Comparison of ENCODE assay signal across 1 cellular context in the genomic region with DNA sequence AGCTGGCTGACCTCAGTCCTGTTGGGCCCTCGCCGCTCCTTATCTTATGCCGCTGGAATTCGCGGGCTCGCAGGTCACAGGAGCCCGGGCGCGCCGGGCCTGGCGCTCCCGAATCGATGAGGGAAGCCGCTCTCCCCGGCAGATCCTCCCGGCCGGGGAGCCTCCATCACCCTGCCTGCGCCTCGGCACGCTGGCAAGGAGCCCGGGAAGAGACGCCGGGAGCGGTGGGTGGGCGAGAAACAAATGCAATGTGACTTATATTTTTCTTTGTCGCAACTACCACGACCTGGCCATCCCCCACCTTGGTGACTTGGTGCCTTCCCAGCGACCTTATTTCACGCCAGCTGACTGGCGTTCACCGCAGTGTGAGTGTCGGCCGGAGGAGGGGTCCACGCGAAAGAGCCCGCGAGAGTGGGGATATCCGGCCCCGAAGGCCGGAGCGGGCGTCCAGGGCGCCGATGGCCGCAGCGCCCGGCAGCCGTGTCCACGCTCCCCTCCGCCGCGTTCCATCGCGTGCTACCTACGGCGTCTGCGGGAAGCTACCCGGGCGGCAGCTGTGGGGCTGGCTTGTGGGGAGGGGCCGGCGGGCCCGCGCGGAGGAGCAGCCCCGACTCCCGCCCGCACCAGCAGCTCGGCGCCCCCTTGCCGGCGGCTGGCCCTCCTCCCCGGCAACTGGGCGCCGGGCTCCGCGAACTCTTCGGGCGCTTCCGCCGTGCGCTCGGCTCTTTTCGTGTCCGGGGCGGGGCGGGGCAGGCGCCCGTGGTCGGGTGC.
TF ChIP-seq lines count a peak whose summit lies in the region.

No MANE protein-coding gene starts in this region.

TF ChIP-seq in HepG2, 621 proteins besides CTCF, POLR2A, EP300 and RAD21 (continued from another document and continues in another):
- peak; percentile 83 for TF ChIP-seq KDM5B (CRISPR knock-in tag; IDR thresholded peaks at IDR 0.05; ENCODE audit: borderline replicate concordance)
- no peak for TF ChIP-seq AKAP8 (CRISPR knock-in tag; IDR thresholded peaks at IDR 0.05)
- no peak for TF ChIP-seq SMAD1 (CRISPR knock-in tag; IDR thresholded peaks at IDR 0.05; ENCODE audit: borderline replicate concordance, low read depth)
- TF ChIP-seq SIN3A (IDR thresholded peaks at IDR 0.05; ENCODE audit: borderline replicate concordance, low read depth, low read length) = 0 out of 2 replicates have a peak, but pooled peaks have one; percentile 44
- no peak for TF ChIP-seq SSRP1 (CRISPR knock-in tag; IDR thresholded peaks at IDR 0.05)
- TF ChIP-seq ZNF775 (CRISPR knock-in tag; IDR thresholded peaks at IDR 0.05; ENCODE audit: borderline replicate concordance) = no peak
- peak; percentile 44; the same call in 1 of the 2 replicates for TF ChIP-seq ZNF225 (CRISPR knock-in tag; IDR thresholded peaks at IDR 0.05)
- no peak for TF ChIP-seq PAF1 (CRISPR knock-in tag; IDR thresholded peaks at IDR 0.05)
- peak; percentile 80; the same call in 1 of the 2 replicates for TF ChIP-seq ZNF333 (CRISPR knock-in tag; IDR thresholded peaks at IDR 0.05; ENCODE audit: borderline replicate concordance)
- TF ChIP-seq HOXA5 (CRISPR knock-in tag; IDR thresholded peaks at IDR 0.05) = no peak
- TF ChIP-seq GABPA (IDR thresholded peaks at IDR 0.05; ENCODE audit: low read depth, low read length) = no peak
- no peak for TF ChIP-seq GABPA (CRISPR knock-in tag; IDR thresholded peaks at IDR 0.05; ENCODE audit: low read depth)
- TF ChIP-seq, protein P1, sequence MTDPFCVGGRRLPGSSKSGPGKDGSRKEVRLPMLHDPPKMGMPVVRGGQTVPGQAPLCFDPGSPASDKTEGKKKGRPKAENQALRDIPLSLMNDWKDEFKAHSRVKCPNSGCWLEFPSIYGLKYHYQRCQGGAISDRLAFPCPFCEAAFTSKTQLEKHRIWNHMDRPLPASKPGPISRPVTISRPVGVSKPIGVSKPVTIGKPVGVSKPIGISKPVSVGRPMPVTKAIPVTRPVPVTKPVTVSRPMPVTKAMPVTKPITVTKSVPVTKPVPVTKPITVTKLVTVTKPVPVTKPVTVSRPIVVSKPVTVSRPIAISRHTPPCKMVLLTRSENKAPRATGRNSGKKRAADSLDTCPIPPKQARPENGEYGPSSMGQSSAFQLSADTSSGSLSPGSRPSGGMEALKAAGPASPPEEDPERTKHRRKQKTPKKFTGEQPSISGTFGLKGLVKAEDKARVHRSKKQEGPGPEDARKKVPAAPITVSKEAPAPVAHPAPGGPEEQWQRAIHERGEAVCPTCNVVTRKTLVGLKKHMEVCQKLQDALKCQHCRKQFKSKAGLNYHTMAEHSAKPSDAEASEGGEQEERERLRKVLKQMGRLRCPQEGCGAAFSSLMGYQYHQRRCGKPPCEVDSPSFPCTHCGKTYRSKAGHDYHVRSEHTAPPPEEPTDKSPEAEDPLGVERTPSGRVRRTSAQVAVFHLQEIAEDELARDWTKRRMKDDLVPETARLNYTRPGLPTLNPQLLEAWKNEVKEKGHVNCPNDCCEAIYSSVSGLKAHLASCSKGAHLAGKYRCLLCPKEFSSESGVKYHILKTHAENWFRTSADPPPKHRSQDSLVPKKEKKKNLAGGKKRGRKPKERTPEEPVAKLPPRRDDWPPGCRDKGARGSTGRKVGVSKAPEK (CRISPR knock-in tag; IDR thresholded peaks at IDR 0.05; ENCODE audit: borderline replicate concordance) = peak; percentile 36; the same call in 1 of the 2 replicates
- no peak for TF ChIP-seq NR3C1 (CRISPR knock-in tag; IDR thresholded peaks at IDR 0.05)
- no peak for TF ChIP-seq FOXM1 (CRISPR knock-in tag; IDR thresholded peaks at IDR 0.05)
- TF ChIP-seq HES4 (CRISPR knock-in tag; IDR thresholded peaks at IDR 0.05; ENCODE audit: borderline replicate concordance) = peak; percentile 19; the same call in 1 of the 2 replicates
- TF ChIP-seq ZNF335 (CRISPR knock-in tag; IDR thresholded peaks at IDR 0.05) = 0 out of 2 replicates have a peak, but pooled peaks have one; percentile 33
- no peak for TF ChIP-seq ZNF264 (CRISPR knock-in tag; IDR thresholded peaks at IDR 0.05)
- no peak for TF ChIP-seq SIX4 (CRISPR knock-in tag; IDR thresholded peaks at IDR 0.05)
- peak; percentile 25; the same call in 1 of the 2 replicates for TF ChIP-seq TSC22D2 (CRISPR knock-in tag; IDR thresholded peaks at IDR 0.05; ENCODE audit: borderline replicate concordance)
- TF ChIP-seq, protein P2, sequence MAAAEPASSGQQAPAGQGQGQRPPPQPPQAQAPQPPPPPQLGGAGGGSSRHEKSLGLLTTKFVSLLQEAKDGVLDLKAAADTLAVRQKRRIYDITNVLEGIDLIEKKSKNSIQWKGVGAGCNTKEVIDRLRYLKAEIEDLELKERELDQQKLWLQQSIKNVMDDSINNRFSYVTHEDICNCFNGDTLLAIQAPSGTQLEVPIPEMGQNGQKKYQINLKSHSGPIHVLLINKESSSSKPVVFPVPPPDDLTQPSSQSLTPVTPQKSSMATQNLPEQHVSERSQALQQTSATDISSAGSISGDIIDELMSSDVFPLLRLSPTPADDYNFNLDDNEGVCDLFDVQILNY (CRISPR knock-in tag; conservative IDR thresholded peaks at IDR 0.05) = peak; percentile 65; the same call in 1 of the 2 replicates
- TF ChIP-seq CC2D1A (CRISPR knock-in tag; IDR thresholded peaks at IDR 0.05) = no peak
- TF ChIP-seq ELF1 (CRISPR knock-in tag; IDR thresholded peaks at IDR 0.05) = no peak
- TF ChIP-seq ZFP37 (CRISPR knock-in tag; IDR thresholded peaks at IDR 0.05; ENCODE audit: borderline replicate concordance) = no peak
- TF ChIP-seq TBL1XR1 (IDR thresholded peaks at IDR 0.05; ENCODE audit: borderline replicate concordance, low read length, partially characterized antibody) = no peak
- TF ChIP-seq RFX5 (IDR thresholded peaks at IDR 0.05; ENCODE audit: low read depth, low read length) = 0 out of 2 replicates have a peak, but pooled peaks have one; percentile 16
- TF ChIP-seq ZNF724P (CRISPR knock-in tag; IDR thresholded peaks at IDR 0.05; ENCODE audit: borderline replicate concordance) = no peak
- TF ChIP-seq, protein P3, sequence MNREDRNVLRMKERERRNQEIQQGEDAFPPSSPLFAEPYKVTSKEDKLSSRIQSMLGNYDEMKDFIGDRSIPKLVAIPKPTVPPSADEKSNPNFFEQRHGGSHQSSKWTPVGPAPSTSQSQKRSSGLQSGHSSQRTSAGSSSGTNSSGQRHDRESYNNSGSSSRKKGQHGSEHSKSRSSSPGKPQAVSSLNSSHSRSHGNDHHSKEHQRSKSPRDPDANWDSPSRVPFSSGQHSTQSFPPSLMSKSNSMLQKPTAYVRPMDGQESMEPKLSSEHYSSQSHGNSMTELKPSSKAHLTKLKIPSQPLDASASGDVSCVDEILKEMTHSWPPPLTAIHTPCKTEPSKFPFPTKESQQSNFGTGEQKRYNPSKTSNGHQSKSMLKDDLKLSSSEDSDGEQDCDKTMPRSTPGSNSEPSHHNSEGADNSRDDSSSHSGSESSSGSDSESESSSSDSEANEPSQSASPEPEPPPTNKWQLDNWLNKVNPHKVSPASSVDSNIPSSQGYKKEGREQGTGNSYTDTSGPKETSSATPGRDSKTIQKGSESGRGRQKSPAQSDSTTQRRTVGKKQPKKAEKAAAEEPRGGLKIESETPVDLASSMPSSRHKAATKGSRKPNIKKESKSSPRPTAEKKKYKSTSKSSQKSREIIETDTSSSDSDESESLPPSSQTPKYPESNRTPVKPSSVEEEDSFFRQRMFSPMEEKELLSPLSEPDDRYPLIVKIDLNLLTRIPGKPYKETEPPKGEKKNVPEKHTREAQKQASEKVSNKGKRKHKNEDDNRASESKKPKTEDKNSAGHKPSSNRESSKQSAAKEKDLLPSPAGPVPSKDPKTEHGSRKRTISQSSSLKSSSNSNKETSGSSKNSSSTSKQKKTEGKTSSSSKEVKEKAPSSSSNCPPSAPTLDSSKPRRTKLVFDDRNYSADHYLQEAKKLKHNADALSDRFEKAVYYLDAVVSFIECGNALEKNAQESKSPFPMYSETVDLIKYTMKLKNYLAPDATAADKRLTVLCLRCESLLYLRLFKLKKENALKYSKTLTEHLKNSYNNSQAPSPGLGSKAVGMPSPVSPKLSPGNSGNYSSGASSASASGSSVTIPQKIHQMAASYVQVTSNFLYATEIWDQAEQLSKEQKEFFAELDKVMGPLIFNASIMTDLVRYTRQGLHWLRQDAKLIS (CRISPR knock-in tag; IDR thresholded peaks at IDR 0.05) = no peak
- TF ChIP-seq, protein P4, sequence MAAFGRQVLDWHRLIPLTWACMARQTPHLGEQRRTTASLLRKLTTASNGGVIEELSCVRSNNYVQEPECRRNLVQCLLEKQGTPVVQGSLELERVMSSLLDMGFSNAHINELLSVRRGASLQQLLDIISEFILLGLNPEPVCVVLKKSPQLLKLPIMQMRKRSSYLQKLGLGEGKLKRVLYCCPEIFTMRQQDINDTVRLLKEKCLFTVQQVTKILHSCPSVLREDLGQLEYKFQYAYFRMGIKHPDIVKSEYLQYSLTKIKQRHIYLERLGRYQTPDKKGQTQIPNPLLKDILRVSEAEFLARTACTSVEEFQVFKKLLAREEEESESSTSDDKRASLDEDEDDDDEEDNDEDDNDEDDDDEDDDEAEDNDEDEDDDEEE (CRISPR knock-in tag; IDR thresholded peaks at IDR 0.05) = no peak
- no peak for TF ChIP-seq ZBTB38 (CRISPR knock-in tag; IDR thresholded peaks at IDR 0.05)
- TF ChIP-seq, protein P5, sequence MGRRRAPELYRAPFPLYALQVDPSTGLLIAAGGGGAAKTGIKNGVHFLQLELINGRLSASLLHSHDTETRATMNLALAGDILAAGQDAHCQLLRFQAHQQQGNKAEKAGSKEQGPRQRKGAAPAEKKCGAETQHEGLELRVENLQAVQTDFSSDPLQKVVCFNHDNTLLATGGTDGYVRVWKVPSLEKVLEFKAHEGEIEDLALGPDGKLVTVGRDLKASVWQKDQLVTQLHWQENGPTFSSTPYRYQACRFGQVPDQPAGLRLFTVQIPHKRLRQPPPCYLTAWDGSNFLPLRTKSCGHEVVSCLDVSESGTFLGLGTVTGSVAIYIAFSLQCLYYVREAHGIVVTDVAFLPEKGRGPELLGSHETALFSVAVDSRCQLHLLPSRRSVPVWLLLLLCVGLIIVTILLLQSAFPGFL (CRISPR knock-in tag; IDR thresholded peaks at IDR 0.05) = no peak
- TF ChIP-seq RORA (CRISPR knock-in tag; IDR thresholded peaks at IDR 0.05) = no peak
- TF ChIP-seq, protein P6, sequence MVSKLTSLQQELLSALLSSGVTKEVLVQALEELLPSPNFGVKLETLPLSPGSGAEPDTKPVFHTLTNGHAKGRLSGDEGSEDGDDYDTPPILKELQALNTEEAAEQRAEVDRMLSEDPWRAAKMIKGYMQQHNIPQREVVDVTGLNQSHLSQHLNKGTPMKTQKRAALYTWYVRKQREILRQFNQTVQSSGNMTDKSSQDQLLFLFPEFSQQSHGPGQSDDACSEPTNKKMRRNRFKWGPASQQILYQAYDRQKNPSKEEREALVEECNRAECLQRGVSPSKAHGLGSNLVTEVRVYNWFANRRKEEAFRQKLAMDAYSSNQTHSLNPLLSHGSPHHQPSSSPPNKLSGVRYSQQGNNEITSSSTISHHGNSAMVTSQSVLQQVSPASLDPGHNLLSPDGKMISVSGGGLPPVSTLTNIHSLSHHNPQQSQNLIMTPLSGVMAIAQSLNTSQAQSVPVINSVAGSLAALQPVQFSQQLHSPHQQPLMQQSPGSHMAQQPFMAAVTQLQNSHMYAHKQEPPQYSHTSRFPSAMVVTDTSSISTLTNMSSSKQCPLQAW (CRISPR knock-in tag; IDR thresholded peaks at IDR 0.05) = no peak; the same call in 1 of the 2 replicates
- no peak; the same call in 1 of the 2 replicates for TF ChIP-seq SAFB2 (CRISPR knock-in tag; IDR thresholded peaks at IDR 0.05; ENCODE audit: borderline replicate concordance, low read depth)
- TF ChIP-seq PLRG1 (conservative IDR thresholded peaks at IDR 0.05) = no peak
- peak; percentile 61; the same call in 1 of the 2 replicates for TF ChIP-seq ZNF816 (CRISPR knock-in tag; IDR thresholded peaks at IDR 0.05; ENCODE audit: borderline replicate concordance)
- TF ChIP-seq, protein P7, sequence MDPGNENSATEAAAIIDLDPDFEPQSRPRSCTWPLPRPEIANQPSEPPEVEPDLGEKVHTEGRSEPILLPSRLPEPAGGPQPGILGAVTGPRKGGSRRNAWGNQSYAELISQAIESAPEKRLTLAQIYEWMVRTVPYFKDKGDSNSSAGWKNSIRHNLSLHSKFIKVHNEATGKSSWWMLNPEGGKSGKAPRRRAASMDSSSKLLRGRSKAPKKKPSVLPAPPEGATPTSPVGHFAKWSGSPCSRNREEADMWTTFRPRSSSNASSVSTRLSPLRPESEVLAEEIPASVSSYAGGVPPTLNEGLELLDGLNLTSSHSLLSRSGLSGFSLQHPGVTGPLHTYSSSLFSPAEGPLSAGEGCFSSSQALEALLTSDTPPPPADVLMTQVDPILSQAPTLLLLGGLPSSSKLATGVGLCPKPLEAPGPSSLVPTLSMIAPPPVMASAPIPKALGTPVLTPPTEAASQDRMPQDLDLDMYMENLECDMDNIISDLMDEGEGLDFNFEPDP (CRISPR knock-in tag; conservative IDR thresholded peaks at IDR 0.05) = no peak
- TF ChIP-seq MED8 (CRISPR knock-in tag; IDR thresholded peaks at IDR 0.05; ENCODE audit: insufficient replicate concordance) = no peak
- no peak for TF ChIP-seq ZNF557 (CRISPR knock-in tag; IDR thresholded peaks at IDR 0.05)
- peak; percentile 90 for TF ChIP-seq RXRA (CRISPR knock-in tag; IDR thresholded peaks at IDR 0.05)
- TF ChIP-seq KDM6A (CRISPR knock-in tag; IDR thresholded peaks at IDR 0.05; ENCODE audit: low read depth) = no peak
- TF ChIP-seq ZNF337 (CRISPR knock-in tag; IDR thresholded peaks at IDR 0.05; ENCODE audit: borderline replicate concordance, low read depth) = peak; percentile 67; the same call in 1 of the 2 replicates
- TF ChIP-seq SMC3 (IDR thresholded peaks at IDR 0.05; ENCODE audit: low read length) = no peak
- TF ChIP-seq MIER3 (CRISPR knock-in tag; IDR thresholded peaks at IDR 0.05; ENCODE audit: borderline replicate concordance) = no peak
- no peak for TF ChIP-seq ZNF75D (CRISPR knock-in tag; IDR thresholded peaks at IDR 0.05; ENCODE audit: borderline replicate concordance)
- TF ChIP-seq, protein P8, sequence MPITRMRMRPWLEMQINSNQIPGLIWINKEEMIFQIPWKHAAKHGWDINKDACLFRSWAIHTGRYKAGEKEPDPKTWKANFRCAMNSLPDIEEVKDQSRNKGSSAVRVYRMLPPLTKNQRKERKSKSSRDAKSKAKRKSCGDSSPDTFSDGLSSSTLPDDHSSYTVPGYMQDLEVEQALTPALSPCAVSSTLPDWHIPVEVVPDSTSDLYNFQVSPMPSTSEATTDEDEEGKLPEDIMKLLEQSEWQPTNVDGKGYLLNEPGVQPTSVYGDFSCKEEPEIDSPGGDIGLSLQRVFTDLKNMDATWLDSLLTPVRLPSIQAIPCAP (CRISPR knock-in tag; IDR thresholded peaks at IDR 0.05; ENCODE audit: low read depth) = no peak
- TF ChIP-seq, protein P9, sequence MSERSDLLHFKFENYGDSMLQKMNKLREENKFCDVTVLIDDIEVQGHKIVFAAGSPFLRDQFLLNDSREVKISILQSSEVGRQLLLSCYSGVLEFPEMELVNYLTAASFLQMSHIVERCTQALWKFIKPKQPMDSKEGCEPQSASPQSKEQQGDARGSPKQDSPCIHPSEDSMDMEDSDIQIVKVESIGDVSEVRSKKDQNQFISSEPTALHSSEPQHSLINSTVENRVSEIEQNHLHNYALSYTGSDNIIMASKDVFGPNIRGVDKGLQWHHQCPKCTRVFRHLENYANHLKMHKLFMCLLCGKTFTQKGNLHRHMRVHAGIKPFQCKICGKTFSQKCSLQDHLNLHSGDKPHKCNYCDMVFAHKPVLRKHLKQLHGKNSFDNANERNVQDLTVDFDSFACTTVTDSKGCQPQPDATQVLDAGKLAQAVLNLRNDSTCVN (CRISPR knock-in tag; IDR thresholded peaks at IDR 0.05; ENCODE audit: borderline replicate concordance) = peak; percentile 59; the same call in 1 of the 2 replicates
- no peak for TF ChIP-seq LCORL (IDR thresholded peaks at IDR 0.05)
- 0 out of 2 replicates have a peak, but pooled peaks have one; percentile 51 for TF ChIP-seq LCORL (CRISPR knock-in tag; IDR thresholded peaks at IDR 0.05)
- TF ChIP-seq, protein P10, sequence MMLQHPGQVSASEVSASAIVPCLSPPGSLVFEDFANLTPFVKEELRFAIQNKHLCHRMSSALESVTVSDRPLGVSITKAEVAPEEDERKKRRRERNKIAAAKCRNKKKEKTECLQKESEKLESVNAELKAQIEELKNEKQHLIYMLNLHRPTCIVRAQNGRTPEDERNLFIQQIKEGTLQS (CRISPR knock-in tag; IDR thresholded peaks at IDR 0.05) = 0 out of 2 replicates have a peak, but pooled peaks have one; percentile 27
